In genomic region chr10:48634198-48634983, GRCh38 we compare ENCODE assay signal across 8 cellular contexts. TPM values are rescaled to one million over a fixed set of nuclear protein-coding genes. Genes with fewer than 3 reads are reported as not detected.
A peak's percentile ranks its signal among the peaks of the same experiment; 100 is the strongest.
DNase-seq lines count a peak whose midpoint lies in the region; ATAC-seq, FAIRE-seq and TF ChIP-seq lines count a peak whose summit lies in the region.

No MANE protein-coding gene starts in this region.

- TF ChIP-seq RAD21 in HepG2 (CRISPR knock-in tag; IDR thresholded peaks at IDR 0.05) = no peak

- H3K27ac ChIP-seq in HepG2 (ENCODE audit: extremely low read length, insufficient read depth, low read length) = no peak overlapping the region

- no peak overlapping the region for H2AFZ ChIP-seq in HepG2 (ENCODE audit: low read length)

- BruUV-seq in HepG2 (replicated peaks; lab: Mats Ljungman, UMichigan) = no TSS peak

- H3K4me3 ChIP-seq in adipocyte (ENCODE audit: low read length) (peak overlapping the region; percentile 48), HepG2 (replicated peaks in 1 of 3; ENCODE audit: insufficient read depth in 1 of 3, low read depth in 2 of 3, low read length in 3 of 3) (no peak overlapping the region)

- H3K9ac ChIP-seq in adipocyte (ENCODE audit: low read length) (peak overlapping the region; percentile 31), HepG2 (ENCODE audit: insufficient read depth, low read depth, low read length) (no peak overlapping the region)

- no peaks in the 10 kb centered on the region for H4K20me1 ChIP-seq in HepG2 (ENCODE audit: insufficient read depth, low read length)

- CTCF ChIA-PET in HepG2 (lab: Yijun Ruan, JAX; ENCODE audit: low intra/inter-chr PET ratio, low total read pairs) = no interaction called here

- no peak overlapping the region for H3K4me2 ChIP-seq in HepG2 (ENCODE audit: low read depth, low read length)

- FAIRE-seq in HepG2 (lab: Jason Lieb, UNC) = no peak
- no peak for FAIRE-seq in GM12891 (lab: Jason Lieb, UNC)

- intact Hi-C loops in HepG2 (cut with micrococcal nuclease; ENCODE audit: unreplicated experiment) = no loop called here

- 20% methylated on average over 4 of the region's 5 CpGs for WGBS in HepG2 (ENCODE audit: low lambda C conversion rate)

- no peak for TF ChIP-seq CTCF in HepG2 (CRISPR knock-in tag; IDR thresholded peaks at IDR 0.05)

- H3K9me3 ChIP-seq in adipocyte (ENCODE audit: control insufficient read depth, low read length) = no peaks in the 10 kb centered on the region
- H3K9me3 ChIP-seq in HepG2 (ENCODE audit: low read length) = no peaks in the 10 kb centered on the region

- DNase-seq in Kasumi-1 (lab: John Stamatoyannopoulos, UW) (peak; percentile 99), adipocyte (ENCODE audit: low read depth) (peak; percentile 81), HepG2 (ENCODE audit: low spot score) (no peak), SW480 (ENCODE audit: low spot score) (no peak), GM12891 (ENCODE audit: insufficient read length, low spot score) (no peak), DMS114 treated with DMSO at 0.1 percent for 48 hours (lab: John Stamatoyannopoulos, UW; ENCODE audit: unreplicated experiment) (no peak)

- no peaks in the 10 kb centered on the region for H3K79me2 ChIP-seq in HepG2 (ENCODE audit: insufficient read depth, low read length)

- in situ Hi-C loops in HepG2 (cut with HindIII; ENCODE audit: extremely low pct_ligation_motif_present, low pct_unique_long_range_greater_than_20kb) = no loop called here

- ATAC-seq in GM18498 (IDR thresholded peaks at IDR 0.05; ENCODE audit: unreplicated experiment) (peak; percentile 97), GM21786 (IDR thresholded peaks at IDR 0.05; ENCODE audit: unreplicated experiment) (peak; percentile 97), HepG2 (no peak)

- TF ChIP-seq EP300 in HepG2 (IDR thresholded peaks at IDR 0.05; ENCODE audit: low read depth in 2 of 2, low read length in 2 of 2) = no peak
- no peak for TF ChIP-seq EP300 in HepG2 (CRISPR knock-in tag; IDR thresholded peaks at IDR 0.05; ENCODE audit: borderline replicate concordance)

- peaks cover 27% of the 10 kb centered on the region for H3K4me1 ChIP-seq in adipocyte (ENCODE audit: control insufficient read depth, insufficient read depth, low read length)
- no peaks in the 10 kb centered on the region for H3K4me1 ChIP-seq in HepG2 (ENCODE audit: insufficient read depth, low read length)

- POLR2A ChIA-PET in HepG2 (lab: Yijun Ruan, JAX) = no interaction called here

- no peaks in the 10 kb centered on the region for H3K36me3 ChIP-seq in adipocyte (ENCODE audit: control insufficient read depth, insufficient read depth, low read length, severe bottlenecking)
- H3K36me3 ChIP-seq in HepG2 (replicated peaks in 1 of 2; ENCODE audit: control insufficient read depth in 1 of 2, insufficient read depth in 2 of 2, low read length in 2 of 2) = no peaks in the 10 kb centered on the region

- no peaks in the 10 kb centered on the region for H3K27me3 ChIP-seq in adipocyte (replicated peaks; ENCODE audit: control insufficient read depth, insufficient read depth, low read length)
- peaks cover 2% of the 10 kb centered on the region in 2 experiments; a peak in 1 of 5 replicates for H3K27me3 ChIP-seq in HepG2 (ENCODE audit: control insufficient read depth in 1 of 2, insufficient read depth in 2 of 2, low read length in 2 of 2)

- TF ChIP-seq POLR2A in HepG2 (IDR thresholded peaks at IDR 0.05; ENCODE audit: insufficient read depth in 1 of 2, low read depth in 2 of 2, low read length in 2 of 2) = no peak
- no peak for TF ChIP-seq POLR2A in GM12891 (IDR thresholded peaks at IDR 0.05; ENCODE audit: low read depth, low read length)

TF ChIP-seq in HepG2, 621 proteins besides CTCF, POLR2A, EP300 and RAD21 (continues in another document):
- no peak for TF ChIP-seq ZNF18 (CRISPR knock-in tag; IDR thresholded peaks at IDR 0.05; ENCODE audit: insufficient replicate concordance)
- no peak for TF ChIP-seq SOX13 (IDR thresholded peaks at IDR 0.05)
- TF ChIP-seq SOX13 (CRISPR knock-in tag; conservative IDR thresholded peaks at IDR 0.05 in 1 of 2, IDR thresholded peaks at IDR 0.05 in 1 of 2) = no peak

TF ChIP-seq in GM12891, 5 proteins besides CTCF, POLR2A, EP300 and RAD21:
- TF ChIP-seq PAX5 (IDR thresholded peaks at IDR 0.05; ENCODE audit: insufficient read depth, low read length, severe bottlenecking) (no peak), SPI1 (IDR thresholded peaks at IDR 0.05; ENCODE audit: low read depth, low read length) (no peak), TAF1 (IDR thresholded peaks at IDR 0.05; ENCODE audit: low read depth, low read length) (no peak), POLR2AphosphoS5 (IDR thresholded peaks at IDR 0.05; ENCODE audit: low read depth, low read length) (no peak), POU2F2 (IDR thresholded peaks at IDR 0.05; ENCODE audit: low read depth, low read length) (no peak)
TF ChIP-seq in GM12891: peak in this region for 0.

RNA-seq across cellular contexts. Expression of gene ARHGAP22, which starts 29.5 kb away (rescaled TPM):
- 0.38 TPM in 1 of 2 replicates, not detected in the other for total RNA-seq in HepG2 (2016; rRNA removed; fragmentation: Illumina TruSeq; extraction: Trizol)
- 0.20 and 0.26 TPM in 2 replicates for total RNA-seq in HepG2 (2016; cell fraction: cytosol; rRNA removed; fragmentation: Illumina TruSeq; extraction: Trizol; ENCODE audit: low read depth)
- total RNA-seq in HepG2 (2016; cell fraction: insoluble cytoplasmic fraction; rRNA removed; fragmentation: Illumina TruSeq; extraction: Trizol) = 0.18 and 0.24 TPM in 2 replicates
- 0.25 and 0.34 TPM in 2 replicates for total RNA-seq in HepG2 (2016; cell fraction: membrane; rRNA removed; fragmentation: Illumina TruSeq; extraction: Trizol)
- total RNA-seq in HepG2 (2016; cell fraction: nucleus; rRNA removed; fragmentation: Illumina TruSeq; extraction: Trizol) = not detected in 2 replicates
- polyA plus RNA-seq in HepG2 (2011; rRNA removed) = 0.05 and 0.08 TPM in 2 replicates
- polyA plus RNA-seq in HepG2 (2011; cell fraction: cytosol; rRNA removed) = 0.04 TPM in 2 replicates
- 0.16 and 0.23 TPM in 2 replicates for polyA plus RNA-seq in HepG2 (2011; cell fraction: nucleus; rRNA removed)
- polyA plus RNA-seq in HepG2 (2012) = 0.07 TPM in 1 of 2 replicates, not detected in the other
- polyA plus RNA-seq in HepG2 (2016; cell fraction: cytosol; fragmentation: Illumina TruSeq; extraction: Trizol; ENCODE audit: low read depth) = 0.08 and 0.14 TPM in 2 replicates
- polyA plus RNA-seq in HepG2 (2016; cell fraction: insoluble cytoplasmic fraction; fragmentation: Illumina TruSeq; extraction: Trizol; ENCODE audit: low read depth) = 0.11 TPM in 2 replicates
- 0.09 and 0.40 TPM in 2 replicates for polyA plus RNA-seq in HepG2 (2016; cell fraction: membrane; fragmentation: Illumina TruSeq; extraction: Trizol; ENCODE audit: low read depth)
- 0.56 TPM in 1 of 2 replicates, not detected in the other for polyA plus RNA-seq in HepG2 (2016; cell fraction: nucleus; fragmentation: Illumina TruSeq; extraction: Trizol; ENCODE audit: insufficient read depth, low read depth)
- 0.10 TPM in 1 of 2 replicates, not detected in the other for polyA minus RNA-seq in HepG2 (2011; rRNA and poly(A)+ RNA removed; ENCODE audit: low replicate concordance)
- polyA minus RNA-seq in HepG2 (2011; cell fraction: cytosol; rRNA and poly(A)+ RNA removed) = not detected in 2 replicates
- not detected in 2 replicates for polyA minus RNA-seq in HepG2 (2011; cell fraction: nucleus; rRNA and poly(A)+ RNA removed)
- polyA plus RNA-seq in GM12891 (2012; ENCODE audit: low read depth, missing spikeins) = 0.19 TPM

RNA-seq across cellular contexts. Expression of gene WDFY4, which starts 50.3 kb away (rescaled TPM):
- not detected in 2 replicates for total RNA-seq in HepG2 (2016; rRNA removed; fragmentation: Illumina TruSeq; extraction: Trizol)
- total RNA-seq in HepG2 (2016; cell fraction: cytosol; rRNA removed; fragmentation: Illumina TruSeq; extraction: Trizol; ENCODE audit: low read depth) = not detected in 2 replicates
- not detected in 2 replicates for total RNA-seq in HepG2 (2016; cell fraction: insoluble cytoplasmic fraction; rRNA removed; fragmentation: Illumina TruSeq; extraction: Trizol)
- total RNA-seq in HepG2 (2016; cell fraction: membrane; rRNA removed; fragmentation: Illumina TruSeq; extraction: Trizol) = not detected in 2 replicates
- total RNA-seq in HepG2 (2016; cell fraction: nucleus; rRNA removed; fragmentation: Illumina TruSeq; extraction: Trizol) = not detected in 2 replicates
- not detected in 2 replicates for polyA plus RNA-seq in HepG2 (2011; rRNA removed)
- not detected in 2 replicates for polyA plus RNA-seq in HepG2 (2011; cell fraction: cytosol; rRNA removed)
- polyA plus RNA-seq in HepG2 (2011; cell fraction: nucleus; rRNA removed) = 0.05 and 0.14 TPM in 2 replicates
- polyA plus RNA-seq in HepG2 (2012) = not detected in 2 replicates
- not detected in 2 replicates for polyA plus RNA-seq in HepG2 (2016; cell fraction: cytosol; fragmentation: Illumina TruSeq; extraction: Trizol; ENCODE audit: low read depth)
- polyA plus RNA-seq in HepG2 (2016; cell fraction: insoluble cytoplasmic fraction; fragmentation: Illumina TruSeq; extraction: Trizol; ENCODE audit: low read depth) = not detected in 2 replicates
- not detected in 2 replicates for polyA plus RNA-seq in HepG2 (2016; cell fraction: membrane; fragmentation: Illumina TruSeq; extraction: Trizol; ENCODE audit: low read depth)
- not detected in 2 replicates for polyA plus RNA-seq in HepG2 (2016; cell fraction: nucleus; fragmentation: Illumina TruSeq; extraction: Trizol; ENCODE audit: insufficient read depth, low read depth)
- 0.19 TPM in 1 of 2 replicates, not detected in the other for polyA minus RNA-seq in HepG2 (2011; rRNA and poly(A)+ RNA removed; ENCODE audit: low replicate concordance)
- polyA minus RNA-seq in HepG2 (2011; cell fraction: cytosol; rRNA and poly(A)+ RNA removed) = not detected in 2 replicates
- polyA minus RNA-seq in HepG2 (2011; cell fraction: nucleus; rRNA and poly(A)+ RNA removed) = not detected in 2 replicates
- 28.8 TPM for polyA plus RNA-seq in GM12891 (2012; ENCODE audit: low read depth, missing spikeins)

Comparison
In these comparisons a context has a peak if more than half of its experiments do, and no peak if none do; other contexts are left out.
1. DNase-seq: peak in Kasumi-1 (2 of 2) and adipocyte (single experiment); none in HepG2 (single experiment), SW480 (single experiment), GM12891 (single experiment) and DMS114 treated with DMSO at 0.1 percent for 48 hours (single experiment).